21 cellular contexts compared by ENCODE assay signal in the genomic region with DNA sequence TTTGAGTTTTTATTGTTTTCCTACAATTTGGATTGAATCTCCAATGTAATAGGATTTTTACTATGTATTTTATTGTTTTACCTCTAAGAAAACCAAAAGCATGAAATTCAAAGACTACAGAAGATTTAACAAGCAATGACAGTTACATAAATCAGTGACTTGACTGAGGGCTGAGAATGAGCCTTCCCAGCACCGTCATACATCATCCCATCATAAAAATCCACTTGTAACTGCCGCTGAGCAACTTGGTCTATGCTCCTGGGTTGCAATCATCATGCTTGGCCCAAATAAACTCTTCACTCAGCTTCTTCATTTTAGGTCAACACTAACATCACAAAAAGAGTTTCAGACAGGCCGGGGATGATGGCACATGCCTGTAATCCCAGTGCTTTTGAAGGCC.
"Had no signal": no experiment of that assay in that cellular context is flagged by ENCODE, and none has a peak within 500 bp of the region (broad histone marks: within the 10 kb centered on the region; RNA-seq: fewer than 3 reads in every experiment).

No MANE protein-coding gene starts in this region.

- H3K9me3 ChIP-seq: SK-N-SH had no signal

- H3K9ac ChIP-seq: SK-N-SH had no signal

- DNase-seq: IMR-90, Karpas-422, KG1, MM.1S, NCI-H1092 treated with DMSO at 0.1 percent for 48 hours, NCI-H1436, NCI-H187, NCI-H2029, NCI-H2107, NCI-H2227 treated with DMSO at 0.1 percent for 48 hours, NCI-H510A, NCI-H524 treated with DMSO at 0.1 percent for 48 hours, NCI-H69, NCI-H774, PC-3, SHP77, SK-N-SH, SW 1271 had no signal

- H3K27ac ChIP-seq: RWPE1 had no signal

- ATAC-seq: HepG2, Panc1, PC-3 had no signal
